In the genomic region with DNA sequence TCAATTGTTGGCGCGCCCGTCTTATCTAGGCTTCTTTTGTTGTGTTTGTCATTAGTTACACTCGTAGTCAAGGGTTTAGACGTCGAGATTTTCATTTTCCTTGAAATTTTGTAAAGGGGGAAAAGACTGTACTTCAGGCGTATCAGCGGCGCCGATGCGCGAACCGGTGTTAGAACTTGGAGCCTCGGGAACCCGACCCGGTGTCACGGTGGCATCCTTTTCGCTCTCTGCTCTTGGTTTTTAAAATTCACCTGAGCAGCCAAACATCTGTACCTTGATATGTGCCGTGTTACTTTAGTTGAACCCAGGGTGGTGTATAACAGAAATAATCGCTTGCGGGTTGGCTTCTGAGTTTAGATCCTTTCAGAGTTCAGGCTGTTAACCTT, we compare ENCODE assay signal across 8 cellular contexts. TPM values are rescaled to one million over a fixed set of nuclear protein-coding genes. Genes with fewer than 3 reads are reported as not detected.
DNase-seq lines count a peak whose midpoint lies in the region; ATAC-seq and TF ChIP-seq lines count a peak whose summit lies in the region.

No MANE protein-coding gene starts in this region.

- H3K4me3 Mint-ChIP-seq in chondrocyte (ENCODE audit: unreplicated experiment): peak overlapping the region; percentile 89
- peak overlapping the region; percentile 98 for H3K4me3 Mint-ChIP-seq in natural killer cell treated with Interleukin-12 subunit alpha and Interleukin-12 subunit beta and Interleukin-15 and Interleukin-18, amount 100 ng/mL, for 72 hours

- ATAC-seq in natural killer cell treated with Interleukin-12 subunit alpha and Interleukin-12 subunit beta and Interleukin-15 and Interleukin-18, amount 100 ng/mL, for 72 hours: no peak
- no peak for ATAC-seq in GM19455 (IDR thresholded peaks at IDR 0.05; ENCODE audit: unreplicated experiment)

- DNase-seq in NB4 (ENCODE audit: low read depth): no peak
- no peak for DNase-seq in chondrocyte (ENCODE audit: low spot score)
- DNase-seq in natural killer cell treated with Interleukin-12 subunit alpha and Interleukin-12 subunit beta and Interleukin-15 and Interleukin-18, amount 100 ng/mL, for 72 hours (ENCODE audit: low spot score): no peak
- DNase-seq in NCI-H1092 (lab: John Stamatoyannopoulos, UW): no peak
- no peak for DNase-seq in SIG-M5 treated with dmso at 0.1 percent for 504 hours (lab: John Stamatoyannopoulos, UW; ENCODE audit: unreplicated experiment)
- DNase-seq in NCI-H128 (lab: John Stamatoyannopoulos, UW; ENCODE audit: unreplicated experiment): no peak

- peak overlapping the region; percentile 19 for H3K27ac Mint-ChIP-seq in chondrocyte (ENCODE audit: unreplicated experiment)
- peak overlapping the region; percentile 86 to 95 for H3K27ac Mint-ChIP-seq in natural killer cell treated with Interleukin-12 subunit alpha and Interleukin-12 subunit beta and Interleukin-15 and Interleukin-18, amount 100 ng/mL, for 72 hours

- TF ChIP-seq POLR2A in NB4 (IDR thresholded peaks at IDR 0.05; ENCODE audit: extremely low read depth, insufficient read length): no peak

- H3K4me1 Mint-ChIP-seq in chondrocyte (ENCODE audit: low read depth): peaks cover 27% of the 10 kb centered on the region
- peaks cover 30 to 42% of the 10 kb centered on the region in 2 donors for H3K4me1 Mint-ChIP-seq in natural killer cell treated with Interleukin-12 subunit alpha and Interleukin-12 subunit beta and Interleukin-15 and Interleukin-18, amount 100 ng/mL, for 72 hours (ENCODE audit: low read depth in 2 of 2)

- H3K9me3 Mint-ChIP-seq in chondrocyte (ENCODE audit: low read depth): no peaks in the 10 kb centered on the region
- no peaks in the 10 kb centered on the region for H3K9me3 Mint-ChIP-seq in natural killer cell treated with Interleukin-12 subunit alpha and Interleukin-12 subunit beta and Interleukin-15 and Interleukin-18, amount 100 ng/mL, for 72 hours

- H3K27ac ChIP-seq in C4-2B: peak overlapping the region; percentile 82

- TF ChIP-seq CTCF in C4-2B (conservative IDR thresholded peaks at IDR 0.05): no peak
- no peak for TF ChIP-seq CTCF in NB4 (IDR thresholded peaks at IDR 0.05; ENCODE audit: low read depth, low read length)
- no peak for TF ChIP-seq CTCF in chondrocyte (IDR thresholded peaks at IDR 0.05)

- H3K36me3 Mint-ChIP-seq in chondrocyte (ENCODE audit: low read depth): peaks cover 4% of the 10 kb centered on the region
- peaks cover 16% of the 10 kb centered on the region for H3K36me3 Mint-ChIP-seq in natural killer cell treated with Interleukin-12 subunit alpha and Interleukin-12 subunit beta and Interleukin-15 and Interleukin-18, amount 100 ng/mL, for 72 hours

- peak overlapping the region; percentile 67 for H3K4me3 ChIP-seq in NB4 (ENCODE audit: low read depth, low read length)

- H3K27me3 Mint-ChIP-seq in chondrocyte (ENCODE audit: low read depth): no peaks in the 10 kb centered on the region
- H3K27me3 Mint-ChIP-seq in natural killer cell treated with Interleukin-12 subunit alpha and Interleukin-12 subunit beta and Interleukin-15 and Interleukin-18, amount 100 ng/mL, for 72 hours: no peaks in the 10 kb centered on the region

RNA-seq across cellular contexts. Expression of a gene that starts 0.6 kb away (rescaled TPM):
- total RNA-seq in chondrocyte: 22.5 to 26.8 TPM (median 24.6 TPM) in 3 replicates
- total RNA-seq in natural killer cell treated with Interleukin-12 subunit alpha and Interleukin-12 subunit beta and Interleukin-15 and Interleukin-18, amount 100 ng/mL, for 72 hours: 10 to 100 TPM; 58.8 to 61.1 TPM

RNA-seq across cellular contexts. Expression of a gene that starts 50.9 kb away (rescaled TPM):
- total RNA-seq in chondrocyte: 50.3 to 51.5 TPM (median 51.4 TPM) in 3 replicates
- 10 to 100 TPM; 71.5 to 95.4 TPM for total RNA-seq in natural killer cell treated with Interleukin-12 subunit alpha and Interleukin-12 subunit beta and Interleukin-15 and Interleukin-18, amount 100 ng/mL, for 72 hours
